8 cellular contexts compared by ENCODE assay signal in genomic region chr2:127080941-127081769, GRCh38. TPM values are rescaled to one million over a fixed set of nuclear protein-coding genes. Genes with fewer than 3 reads are reported as not detected.
A peak's percentile ranks its signal among the peaks of the same experiment; 100 is the strongest.
DNase-seq lines count a peak whose midpoint lies in the region; ATAC-seq, FAIRE-seq and TF ChIP-seq lines count a peak whose summit lies in the region.

No MANE protein-coding gene starts in this region.

- H4K20me1 ChIP-seq in GM23338 (replicated peaks; ENCODE audit: insufficient read depth), result no peaks in the 10 kb centered on the region

- H3K4me1 Mint-ChIP-seq in GM23338, result peaks cover 54% of the 10 kb centered on the region
- peaks cover 87% of the 10 kb centered on the region for H3K4me1 Mint-ChIP-seq in activated naive CD4-positive, alpha-beta T cell treated with anti-CD3 and anti-CD28 coated beads, Interleukin-2, amount 50 U/mL, for 24 hours
- H3K4me1 Mint-ChIP-seq in naive thymus-derived CD8-positive, alpha-beta T cell, result peaks cover 61 to 100% (median 87%) of the 10 kb centered on the region in 4 donors
- peaks cover 77% of the 10 kb centered on the region for H3K4me1 Mint-ChIP-seq in chondrocyte (ENCODE audit: low read depth)

- no peaks in the 10 kb centered on the region; the same call in 2 of the 3 replicates for H3K9me3 Mint-ChIP-seq in GM23338
- H3K9me3 Mint-ChIP-seq in activated naive CD4-positive, alpha-beta T cell treated with anti-CD3 and anti-CD28 coated beads, Interleukin-2, amount 50 U/mL, for 24 hours, result no peaks in the 10 kb centered on the region
- no peaks in the 10 kb centered on the region for H3K9me3 Mint-ChIP-seq in naive thymus-derived CD8-positive, alpha-beta T cell
- H3K9me3 Mint-ChIP-seq in chondrocyte (ENCODE audit: low read depth), result no peaks in the 10 kb centered on the region

- no peak overlapping the region for H3K4me2 ChIP-seq in GM23338

- FAIRE-seq in urothelium cell line (lab: Jason Lieb, UNC), result peak; percentile 53

- no peaks in the 10 kb centered on the region for H3K9me2 ChIP-seq in GM23338 (ENCODE audit: insufficient read depth)

- H3K27me3 Mint-ChIP-seq in GM23338 (ENCODE audit: insufficient read depth, low read depth, poor library complexity) (peaks cover 16% of the 10 kb centered on the region), chondrocyte (ENCODE audit: low read depth) (no peaks in the 10 kb centered on the region)
- H3K27me3 Mint-ChIP-seq in activated naive CD4-positive, alpha-beta T cell treated with anti-CD3 and anti-CD28 coated beads, Interleukin-2, amount 50 U/mL, for 24 hours, result no peaks in the 10 kb centered on the region
- no peaks in the 10 kb centered on the region for H3K27me3 Mint-ChIP-seq in naive thymus-derived CD8-positive, alpha-beta T cell

- H3K36me3 Mint-ChIP-seq in GM23338 (ENCODE audit: low read depth) (no peaks in the 10 kb centered on the region; the same call in 2 of the 3 replicates), chondrocyte (ENCODE audit: low read depth) (peaks cover 1% of the 10 kb centered on the region)
- no peaks in the 10 kb centered on the region for H3K36me3 Mint-ChIP-seq in activated naive CD4-positive, alpha-beta T cell treated with anti-CD3 and anti-CD28 coated beads, Interleukin-2, amount 50 U/mL, for 24 hours
- H3K36me3 Mint-ChIP-seq in naive thymus-derived CD8-positive, alpha-beta T cell, result peaks cover 0 to 6% (median 0%) of the 10 kb centered on the region in 3 donors

- H3K27ac Mint-ChIP-seq in GM23338 (no peak overlapping the region; the same call in 1 of the 2 replicates), chondrocyte (ENCODE audit: unreplicated experiment) (no peak overlapping the region)
- peak overlapping the region; percentile 92 for H3K27ac Mint-ChIP-seq in activated naive CD4-positive, alpha-beta T cell treated with anti-CD3 and anti-CD28 coated beads, Interleukin-2, amount 50 U/mL, for 24 hours
- H3K27ac Mint-ChIP-seq in naive thymus-derived CD8-positive, alpha-beta T cell, result peak overlapping the region; percentile 96 to 100 (median 98)

- no peaks in the 10 kb centered on the region for H3F3A ChIP-seq in GM23338 (replicated peaks; ENCODE audit: low read depth)

- no peak for DNase-seq in GM23338 (ENCODE audit: low spot score)
- DNase-seq in NCI-H82 treated with DMSO at 0.1 percent for 48 hours (lab: John Stamatoyannopoulos, UW; ENCODE audit: unreplicated experiment), result peak; percentile 32
- DNase-seq in naive thymus-derived CD8-positive, alpha-beta T cell, result peak in 9 of 10 donors; percentile 26 to 80 (median 55)
- DNase-seq in urothelium cell line (ENCODE audit: low spot score), result no peak
- DNase-seq in NCI-H1930 (lab: John Stamatoyannopoulos, UW), result no peak
- no peak for DNase-seq in chondrocyte (ENCODE audit: low spot score)

- peaks cover 23% of the 10 kb centered on the region for H3K79me2 ChIP-seq in GM23338 (replicated peaks; ENCODE audit: insufficient read depth)

- H3K27ac ChIP-seq in GM23338 (ENCODE audit: low read depth), result no peak overlapping the region

- H3K36me3 ChIP-seq in GM23338 (ENCODE audit: insufficient read depth), result no peaks in the 10 kb centered on the region

- peak; percentile 37 for ATAC-seq in GM23338
- peak; percentile 39 to 54 for ATAC-seq in naive thymus-derived CD8-positive, alpha-beta T cell

- H3K4me1 ChIP-seq in GM23338 (ENCODE audit: insufficient read depth), result peaks cover 12% of the 10 kb centered on the region; the same call in 1 of the 2 replicates

- H3K4me3 ChIP-seq in GM08714 (ENCODE audit: low read length), result peak overlapping the region; percentile 63; the same call in 1 of the 2 replicates
- H3K4me3 ChIP-seq in GM23338, result no peak overlapping the region

- H3K27me3 ChIP-seq in GM23338 (ENCODE audit: insufficient read depth), result no peaks in the 10 kb centered on the region

- H3K4me3 Mint-ChIP-seq in GM23338 (no peak overlapping the region), chondrocyte (ENCODE audit: unreplicated experiment) (no peak overlapping the region)
- peak overlapping the region; percentile 86 for H3K4me3 Mint-ChIP-seq in activated naive CD4-positive, alpha-beta T cell treated with anti-CD3 and anti-CD28 coated beads, Interleukin-2, amount 50 U/mL, for 24 hours
- peak overlapping the region; percentile 87 to 95 (median 92) for H3K4me3 Mint-ChIP-seq in naive thymus-derived CD8-positive, alpha-beta T cell

- POLR2A ChIA-PET in naive thymus-derived CD8-positive, alpha-beta T cell (lab: Charles Lee), result interaction anchor here (0.9 to 3.1 kb wide), 15 partner anchors 9 to 1011 kb away, joined by 3 to 29 read pairs (median 4); partner anchors contain the start of genes BIN1, ERCC3 and SFT2D3

- TF ChIP-seq CTCF in GM23338 (conservative IDR thresholded peaks at IDR 0.05; ENCODE audit: low read depth in 2 of 2) (no peak), chondrocyte (IDR thresholded peaks at IDR 0.05) (no peak)

- H2AFZ ChIP-seq in GM23338, result no peak overlapping the region

TF ChIP-seq in GM23338, 12 proteins besides CTCF, POLR2A, EP300 and RAD21:
- TF ChIP-seq POLR2AphosphoS5 (IDR thresholded peaks at IDR 0.05; ENCODE audit: low read depth), result no peak
- no peak for TF ChIP-seq CREB1 (CRISPR knock-in tag; IDR thresholded peaks at IDR 0.05; ENCODE audit: low read depth)
- no peak for TF ChIP-seq ZNF462 (CRISPR knock-in tag; IDR thresholded peaks at IDR 0.05)
- no peak for TF ChIP-seq ETS1 (IDR thresholded peaks at IDR 0.05)

RNA-seq across cellular contexts. Expression of gene BIN1, which starts 25.8 kb away (rescaled TPM):
- total RNA-seq in GM23338 (2014; rRNA removed; shearing (Covaris generic)), result 52.7 and 56.4 TPM in 2 replicates
- polyA plus RNA-seq in GM23338 (2016; fragmentation: Nextera tagmentation; extraction: Ambion mirVana), result 30.0 and 30.1 TPM in 2 replicates
- 100 to 1,000 TPM; 130 to 132 TPM for total RNA-seq in naive thymus-derived CD8-positive, alpha-beta T cell
- polyA plus RNA-seq in naive thymus-derived CD8-positive, alpha-beta T cell, result 100 to 1,000 TPM; 156 to 189 (median 167) TPM
- 40.0 to 64.0 TPM (median 63.6 TPM) in 3 replicates for total RNA-seq in chondrocyte

Comparison
In these comparisons a context has a peak if more than half of its experiments do, and no peak if none do; other contexts are left out.
1. DNase-seq: peak in NCI-H82 treated with DMSO at 0.1 percent for 48 hours (single experiment) and naive thymus-derived CD8-positive, alpha-beta T cell (9 of 10); none in GM23338 (single experiment), urothelium cell line (single experiment), NCI-H1930 (0 of 2) and chondrocyte (single experiment).
2. H3K27ac Mint-ChIP-seq: peak in activated naive CD4-positive, alpha-beta T cell treated with anti-CD3 and anti-CD28 coated beads, Interleukin-2, amount 50 U/mL, for 24 hours (single experiment) and naive thymus-derived CD8-positive, alpha-beta T cell (10 of 10); none in GM23338 (single experiment) and chondrocyte (single experiment).
3. H3K4me3 Mint-ChIP-seq: peak in activated naive CD4-positive, alpha-beta T cell treated with anti-CD3 and anti-CD28 coated beads, Interleukin-2, amount 50 U/mL, for 24 hours (single experiment) and naive thymus-derived CD8-positive, alpha-beta T cell (10 of 10); none in GM23338 (single experiment) and chondrocyte (single experiment).